ENCODE assay signal across 8 cellular contexts in genomic region chr2:201130524-201131186, GRCh38. TPM values are rescaled to one million over a fixed set of nuclear protein-coding genes. Genes with fewer than 3 reads are reported as not detected.
DNase-seq lines count a peak whose midpoint lies in the region; TF ChIP-seq lines count a peak whose summit lies in the region.

No MANE protein-coding gene starts in this region.

- H3K27me3 Mint-ChIP-seq in Calu3 (ENCODE audit: unreplicated experiment): no peaks in the 10 kb centered on the region
- no peaks in the 10 kb centered on the region for H3K27me3 Mint-ChIP-seq in IgD-negative memory B cell
- no peaks in the 10 kb centered on the region for H3K27me3 Mint-ChIP-seq in activated naive CD4-positive, alpha-beta T cell treated with anti-CD3 and anti-CD28 coated beads, Interleukin-2, amount 10 ng/mL, durations not matched to agents 7 days and 5 days

- intact Hi-C loops in Calu3 (cut with micrococcal nuclease; ENCODE audit: unreplicated experiment) (no loop called here), testis (cut with DNase I; ENCODE audit: low total_unique reads) (no loop called here)

- WGBS in testis, 2 donors: 73 to 74% methylated on average over 3 of the region's 3 CpGs

- H3K9me3 Mint-ChIP-seq in Calu3 (ENCODE audit: low read depth, unreplicated experiment): no peaks in the 10 kb centered on the region
- H3K9me3 Mint-ChIP-seq in IgD-negative memory B cell: no peaks in the 10 kb centered on the region
- H3K9me3 Mint-ChIP-seq in activated naive CD4-positive, alpha-beta T cell treated with anti-CD3 and anti-CD28 coated beads, Interleukin-2, amount 10 ng/mL, durations not matched to agents 7 days and 5 days: no peaks in the 10 kb centered on the region

- no peak overlapping the region for H3K4me3 ChIP-seq in right atrium auricular region
- no peak overlapping the region for H3K4me3 ChIP-seq in testis

- H3K27me3 ChIP-seq in right atrium auricular region: no peaks in the 10 kb centered on the region
- no peaks in the 10 kb centered on the region for H3K27me3 ChIP-seq in testis

- H3K27ac Mint-ChIP-seq in Calu3 (ENCODE audit: unreplicated experiment): peak overlapping the region; percentile 99
- H3K27ac Mint-ChIP-seq in IgD-negative memory B cell: peak overlapping the region; percentile 56 to 90 (median 85)
- H3K27ac Mint-ChIP-seq in activated naive CD4-positive, alpha-beta T cell treated with anti-CD3 and anti-CD28 coated beads, Interleukin-2, amount 10 ng/mL, durations not matched to agents 7 days and 5 days: peak overlapping the region; percentile 97

- H3K9me3 ChIP-seq in right atrium auricular region (no peaks in the 10 kb centered on the region), testis (no peaks in the 10 kb centered on the region)

- no TSS peak for BruUV-seq in Calu3 (replicated peaks; lab: Mats Ljungman, UMichigan)

- H3K4me3 Mint-ChIP-seq in Calu3 (ENCODE audit: low read depth, unreplicated experiment) (peak overlapping the region; percentile 66), IgD-negative memory B cell (peak overlapping the region; percentile 43 to 89 (median 70))
- peak overlapping the region; percentile 63 for H3K4me3 Mint-ChIP-seq in activated naive CD4-positive, alpha-beta T cell treated with anti-CD3 and anti-CD28 coated beads, Interleukin-2, amount 10 ng/mL, durations not matched to agents 7 days and 5 days

- peaks cover 56% of the 10 kb centered on the region for H3K4me1 Mint-ChIP-seq in Calu3 (ENCODE audit: low read depth, unreplicated experiment)
- H3K4me1 Mint-ChIP-seq in IgD-negative memory B cell: peaks cover 49 to 67% (median 66%) of the 10 kb centered on the region in 3 donors
- peaks cover 77% of the 10 kb centered on the region for H3K4me1 Mint-ChIP-seq in activated naive CD4-positive, alpha-beta T cell treated with anti-CD3 and anti-CD28 coated beads, Interleukin-2, amount 10 ng/mL, durations not matched to agents 7 days and 5 days

- H3K27ac ChIP-seq in right atrium auricular region (peak overlapping the region; percentile 99 to 100), testis (peak overlapping the region; percentile 61 to 100)

- peaks cover 4 to 98% of the 10 kb centered on the region in 2 donors for H3K4me1 ChIP-seq in right atrium auricular region
- peaks cover 59% of the 10 kb centered on the region for H3K4me1 ChIP-seq in testis

- TF ChIP-seq POLR2A in testis (IDR thresholded peaks at IDR 0.05): no peak

- peaks cover 86% of the 10 kb centered on the region for H3K36me3 Mint-ChIP-seq in Calu3 (ENCODE audit: insufficient read depth, unreplicated experiment)
- peaks cover 24% of the 10 kb centered on the region for H3K36me3 Mint-ChIP-seq in IgD-negative memory B cell
- peaks cover 38% of the 10 kb centered on the region for H3K36me3 Mint-ChIP-seq in activated naive CD4-positive, alpha-beta T cell treated with anti-CD3 and anti-CD28 coated beads, Interleukin-2, amount 10 ng/mL, durations not matched to agents 7 days and 5 days

- H3K36me3 ChIP-seq in right atrium auricular region: peaks cover 44% of the 10 kb centered on the region
- H3K36me3 ChIP-seq in testis (ENCODE audit: low read depth, missing control alignments): no peaks in the 10 kb centered on the region

- TF ChIP-seq CTCF in Calu3 (IDR thresholded peaks at IDR 0.05; ENCODE audit: unreplicated experiment) (no peak), right atrium auricular region (IDR thresholded peaks at IDR 0.05) (no peak), testis (IDR thresholded peaks at IDR 0.05) (no peak)

- CTCF ChIA-PET in Calu3 (lab: Charles Lee): interaction anchor here (0.7 to 1.1 kb wide), 4 partner anchors 10 to 39 kb away, joined by 3 to 5 read pairs (median 3); no protein-coding TSS in a partner anchor
- CTCF ChIA-PET in activated naive CD4-positive, alpha-beta T cell treated with anti-CD3 and anti-CD28 coated beads, Interleukin-2, amount 10 ng/mL, durations not matched to agents 7 days and 5 days (lab: Charles Lee): interaction anchor here (1.3 to 5.6 kb wide), 4 partner anchors 12 to 27 kb away, joined by 3 to 64 read pairs (median 6); partner anchors contain the start of gene CFLAR

- DNase-seq in Calu3 (no peak), right atrium auricular region (ENCODE audit: low spot score) (no peak), testis (no peak), NCI-H1092 (lab: John Stamatoyannopoulos, UW) (no peak), cortex of kidney (lab: John Stamatoyannopoulos, UW) (no peak), HPDE6-E6E7 (ENCODE audit: extremely low spot score) (no peak)
- peak; percentile 45 for DNase-seq in activated naive CD4-positive, alpha-beta T cell treated with anti-CD3 and anti-CD28 coated beads, Interleukin-2, amount 10 ng/mL, durations not matched to agents 7 days and 5 days

RNA-seq across cellular contexts. Expression of gene CFLAR, which starts 14.7 kb away (rescaled TPM):
- 232 and 285 TPM in 2 replicates for total RNA-seq in Calu3 (2022)
- polyA plus RNA-seq in IgD-negative memory B cell: 104 TPM
- total RNA-seq in right atrium auricular region: 100 to 1,000 TPM; 154 to 179 TPM
- 100 to 1,000 TPM; 117 to 137 TPM for total RNA-seq in testis
- polyA plus RNA-seq in testis (ENCODE audit: insufficient read depth, low read depth, low replicate concordance): 51.1 TPM

RNA-seq across cellular contexts. Expression of gene CASP10, which starts 52.3 kb away (rescaled TPM):
- total RNA-seq in Calu3 (2022) (21.4 and 22.5 TPM in 2 replicates), right atrium auricular region (1 to 10 TPM; 3.5 to 6.8 TPM), testis (10 to 100 TPM in 1 of 2 donors, 1 to 10 TPM in 1; 5.2 to 10.4 TPM)
- polyA plus RNA-seq in IgD-negative memory B cell (14.9 TPM), testis (ENCODE audit: insufficient read depth, low read depth, low replicate concordance) (2.4 TPM)

RNA-seq across cellular contexts. Expression of gene NDUFB3, which starts 58.9 kb away (rescaled TPM):
- total RNA-seq in Calu3 (2022) (133 and 140 TPM in 2 replicates), right atrium auricular region (100 to 1,000 TPM; 152 to 238 TPM), testis (10 to 100 TPM; 46.8 to 56.2 TPM)
- polyA plus RNA-seq in IgD-negative memory B cell (188 TPM), testis (ENCODE audit: insufficient read depth, low read depth, low replicate concordance) (129 TPM)

RNA-seq across cellular contexts. Expression of gene HYCC2, which starts 59.2 kb away (rescaled TPM):
- total RNA-seq in Calu3 (2022) (37.5 and 45.6 TPM in 2 replicates), right atrium auricular region (1 to 10 TPM; 4.0 to 4.8 TPM), testis (10 to 100 TPM; 26.8 to 27.9 TPM)
- polyA plus RNA-seq in IgD-negative memory B cell (15.1 TPM), testis (ENCODE audit: insufficient read depth, low read depth, low replicate concordance) (10.7 TPM)
